In genomic region chr17:52831536-52831935, GRCh38 we compare ENCODE assay signal across 23 cellular contexts.
"Had no signal": no experiment of that assay in that cellular context is flagged by ENCODE, and none has a peak within 500 bp of the region (broad histone marks: within the 10 kb centered on the region; RNA-seq: fewer than 3 reads in every experiment).

No MANE protein-coding gene starts in this region.

- ATAC-seq: effector memory CD8-positive, alpha-beta T cell; esophagus mucosa; foreskin keratinocyte; gastrocnemius medialis; gastroesophageal sphincter; heart left ventricle; heart right ventricle had no signal

- H3K4me3 ChIP-seq: coronary artery, dorsolateral prefrontal cortex, esophagus muscularis mucosa, esophagus squamous epithelium, gastrocnemius medialis, gastroesophageal sphincter, heart left ventricle, heart right ventricle had no signal

- H3K27ac ChIP-seq: coronary artery, dorsolateral prefrontal cortex, epithelial cell of prostate, esophagus muscularis mucosa, esophagus squamous epithelium, foreskin keratinocyte, gastrocnemius medialis, gastroesophageal sphincter, heart left ventricle, heart right ventricle had no signal

- H3K9me3 ChIP-seq: esophagus muscularis mucosa, esophagus squamous epithelium, gastrocnemius medialis, gastroesophageal sphincter, heart left ventricle, heart right ventricle had no signal

- DNase-seq: cortex of kidney; dermis blood vessel endothelial cell; dorsolateral prefrontal cortex; effector CD4-positive, alpha-beta T cell; effector CD8-positive, alpha-beta T cell; effector memory CD4-positive, alpha-beta T cell; effector memory CD8-positive, alpha-beta T cell; endodermal cell; erythroblast; esophagus squamous epithelium; foreskin fibroblast; foreskin keratinocyte; foreskin melanocyte; gastrocnemius medialis; glutamatergic neuron; head of caudate nucleus; heart left ventricle; heart right ventricle had no signal

- H3K27me3 ChIP-seq: esophagus muscularis mucosa, esophagus squamous epithelium, foreskin keratinocyte, gastrocnemius medialis, gastroesophageal sphincter, heart left ventricle, heart right ventricle had no signal

- H3K36me3 ChIP-seq: esophagus muscularis mucosa, esophagus squamous epithelium, gastrocnemius medialis, gastroesophageal sphincter, heart left ventricle, heart right ventricle had no signal

- H3K4me1 ChIP-seq: esophagus muscularis mucosa, esophagus squamous epithelium, foreskin keratinocyte, gastroesophageal sphincter, heart left ventricle, heart right ventricle had no signal
